8 cellular contexts compared by ENCODE assay signal in the genomic region with DNA sequence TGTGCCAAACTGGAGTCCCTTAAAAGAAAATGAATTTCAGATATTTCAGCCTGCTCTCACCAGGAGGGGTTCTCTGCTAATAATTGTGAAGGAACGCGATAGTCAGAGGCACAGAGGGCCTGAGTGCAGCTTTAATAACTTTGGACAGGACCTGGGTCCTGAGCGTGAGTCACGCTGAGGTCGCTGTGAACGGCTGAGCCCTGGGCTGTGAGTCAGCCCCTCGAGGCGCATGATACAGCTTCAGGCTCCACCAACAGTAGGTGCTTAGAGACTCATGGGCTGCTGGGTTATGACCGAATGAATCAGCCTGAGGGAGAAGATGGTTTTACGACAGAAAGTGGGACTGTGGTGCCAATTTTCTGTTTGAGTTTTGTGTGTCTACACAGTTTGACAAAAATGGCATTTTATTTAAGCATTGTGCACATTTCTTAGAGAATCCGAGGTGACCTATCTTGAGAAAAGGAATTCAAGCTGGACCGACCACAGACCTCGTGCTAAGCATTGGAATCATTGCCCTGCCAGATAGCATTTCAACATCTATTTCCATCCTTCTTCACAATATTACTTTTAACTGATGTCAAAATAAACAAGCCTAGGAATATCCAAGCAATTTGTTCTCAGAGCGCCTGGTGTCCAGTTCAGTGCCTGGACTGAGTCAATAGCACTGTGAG.
DNase-seq lines count a peak whose midpoint lies in the region; ATAC-seq and TF ChIP-seq lines count a peak whose summit lies in the region.

No MANE protein-coding gene starts in this region.

- ATAC-seq in lower lobe of right lung = peak; percentile 81
- no peak for ATAC-seq in GM18519 (IDR thresholded peaks at IDR 0.05; ENCODE audit: low FRiP score, unreplicated experiment)
- no peak for ATAC-seq in CD4-positive, alpha-beta T cell (ENCODE audit: poor library complexity)

- H3K4me1 ChIP-seq in lower lobe of right lung = no peaks in the 10 kb centered on the region

- H3K9me3 Mint-ChIP-seq in CD4-positive, alpha-beta T cell = no peaks in the 10 kb centered on the region

- no peaks in the 10 kb centered on the region for H3K27me3 ChIP-seq in lower lobe of right lung (ENCODE audit: low read depth)
- H3K27me3 ChIP-seq in CD4-positive, alpha-beta T cell (ENCODE audit: control insufficient read depth, insufficient read depth, low read length) = no peaks in the 10 kb centered on the region

- POLR2A ChIA-PET in CD4-positive, alpha-beta T cell (lab: Charles Lee) = no interaction called here

- intact Hi-C loops in lower lobe of right lung (cut with DNase I) = no loop called here
- intact Hi-C loops in CD4-positive, alpha-beta T cell (cut with DNase I, micrococcal nuclease) = no loop called here

- no peak overlapping the region for H3K4me3 ChIP-seq in choroid plexus epithelial cell (ENCODE audit: low read depth, low read length)
- H3K4me3 ChIP-seq in lower lobe of right lung = no peak overlapping the region

- CTCF ChIA-PET in CD4-positive, alpha-beta T cell (lab: Charles Lee) = no interaction called here

- H3K36me3 ChIP-seq in lower lobe of right lung = no peaks in the 10 kb centered on the region

- H3K27me3 Mint-ChIP-seq in CD4-positive, alpha-beta T cell = peaks cover 6% of the 10 kb centered on the region

- H3K9me3 ChIP-seq in lower lobe of right lung = no peaks in the 10 kb centered on the region
- no peaks in the 10 kb centered on the region for H3K9me3 ChIP-seq in CD4-positive, alpha-beta T cell (ENCODE audit: control insufficient read depth, low read length)

- no peak overlapping the region for H3K27ac Mint-ChIP-seq in CD4-positive, alpha-beta T cell

- H3K4me3 Mint-ChIP-seq in CD4-positive, alpha-beta T cell = no peak overlapping the region

- H3K27ac ChIP-seq in lower lobe of right lung = no peak overlapping the region
- H3K27ac ChIP-seq in CD4-positive, alpha-beta T cell (ENCODE audit: low read depth, low read length) = no peak overlapping the region

- TF ChIP-seq CTCF in choroid plexus epithelial cell (conservative IDR thresholded peaks at IDR 0.05; ENCODE audit: low read depth, low read length) = peak; percentile 46
- TF ChIP-seq CTCF in lower lobe of right lung (IDR thresholded peaks at IDR 0.05) = no peak
- TF ChIP-seq CTCF in CD4-positive, alpha-beta T cell (IDR thresholded peaks at IDR 0.05) = no peak

- no peaks in the 10 kb centered on the region for H3K4me1 Mint-ChIP-seq in CD4-positive, alpha-beta T cell (ENCODE audit: low read depth)

- H3K36me3 Mint-ChIP-seq in CD4-positive, alpha-beta T cell (ENCODE audit: low read depth) = no peaks in the 10 kb centered on the region

- peak; percentile 13 for DNase-seq in NK-92 treated with Interleukin-12 subunit alpha and Interleukin-12 subunit beta, amount 100 ng/mL, for 24 hours (lab: John Stamatoyannopoulos, UW)
- no peak for DNase-seq in NK-92 (lab: John Stamatoyannopoulos, UW; ENCODE audit: unreplicated experiment)
- DNase-seq in choroid plexus epithelial cell (ENCODE audit: low read depth) = peak; percentile 100
- DNase-seq in lower lobe of right lung = no peak
- no peak for DNase-seq in activated CD4-positive, alpha-beta T cell treated with anti-CD3 and anti-CD28 coated beads, Interleukin-2, amount 50 U/mL, for 4 hours
- no peak for DNase-seq in DMS 273 (lab: John Stamatoyannopoulos, UW; ENCODE audit: unreplicated experiment)
- DNase-seq in CD4-positive, alpha-beta T cell = no peak

Comparison
In these comparisons a context has a peak if more than half of its experiments do, and no peak if none do; other contexts are left out.
1. DNase-seq: peak in NK-92 treated with Interleukin-12 subunit alpha and Interleukin-12 subunit beta, amount 100 ng/mL, for 24 hours (single experiment) and choroid plexus epithelial cell (single experiment); none in NK-92 (single experiment), lower lobe of right lung (single experiment), activated CD4-positive, alpha-beta T cell treated with anti-CD3 and anti-CD28 coated beads, Interleukin-2, amount 50 U/mL, for 4 hours (0 of 2), DMS 273 (single experiment) and CD4-positive, alpha-beta T cell (0 of 10).
2. ATAC-seq: peak in lower lobe of right lung (2 of 2); none in GM18519 (single experiment) and CD4-positive, alpha-beta T cell (single experiment).